Comparison of ENCODE assay signal across 6 cellular contexts in genomic region chr1:229243638-229244037, GRCh38.
"Had no signal": no experiment of that assay in that cellular context is flagged by ENCODE, and none has a peak within 500 bp of the region (broad histone marks: within the 10 kb centered on the region; RNA-seq: fewer than 3 reads in every experiment).

No MANE protein-coding gene starts in this region.

- DNase-seq: GDM1, GF-D8 had no signal

- H3K4me3 ChIP-seq: GM12878 had no signal

- ATAC-seq: GM12878 had no signal

- FAIRE-seq: G401.6, GM12878, GM12891, GM12892 had no signal
